Comparison of ENCODE assay signal across 8 cellular contexts in genomic region chr15:40755821-40756220, GRCh38. TPM values are rescaled to one million over a fixed set of nuclear protein-coding genes. Genes with fewer than 3 reads are reported as not detected.
DNase-seq lines count a peak whose midpoint lies in the region; ATAC-seq and TF ChIP-seq lines count a peak whose summit lies in the region.

No MANE protein-coding gene starts in this region.

- H3K27ac Mint-ChIP-seq in H9: peak overlapping the region; percentile 98 to 100 (median 100)

- intact Hi-C loops in OCI-LY7 (cut with micrococcal nuclease; ENCODE audit: unreplicated experiment): loop anchor here (1.0 to 2.0 kb wide), 4 partner anchors 8 to 51 kb away; partner anchors contain the start of genes C15orf62, DNAJC17, GCHFR and ZFYVE19

- H3K14ac ChIP-seq in H9 (ENCODE audit: insufficient read depth, low read length): no peak overlapping the region

- no TSS peak for BruUV-seq in OCI-LY7 (replicated peaks; lab: Mats Ljungman, UMichigan)

- no peaks in the 10 kb centered on the region for H3K9me2 ChIP-seq in OCI-LY7 (ENCODE audit: insufficient read depth, low read length)

- H3K56ac ChIP-seq in H9 (ENCODE audit: insufficient read length, low read depth, low read length): no peak overlapping the region

- no peak overlapping the region for H3K18ac ChIP-seq in H9 (ENCODE audit: insufficient read length, low read depth, low read length)

- no peak overlapping the region for H2BK15ac ChIP-seq in H9 (ENCODE audit: low read depth, low read length)

- H3K27me3 Mint-ChIP-seq in H9 (ENCODE audit: low read depth): no peaks in the 10 kb centered on the region

- no peak overlapping the region for H3K23ac ChIP-seq in H9 (ENCODE audit: insufficient read length, low read depth, low read length)

- H2AK5ac ChIP-seq in H9 (ENCODE audit: insufficient read length, low read length): no peak overlapping the region

- H4K91ac ChIP-seq in H9 (ENCODE audit: insufficient read length, low read depth, low read length): no peak overlapping the region

- no peak overlapping the region for H2BK20ac ChIP-seq in H9 (ENCODE audit: low read depth, low read length, poor library complexity, severe bottlenecking)

- DNase-seq in H9: no peak
- peak; percentile 56 for DNase-seq in OCI-LY7 (ENCODE audit: low spot score)
- DNase-seq in epithelial cell of esophagus (ENCODE audit: low read depth): no peak
- DNase-seq in skeletal muscle cell (ENCODE audit: low read depth): no peak
- no peak for DNase-seq in HuH-7 (ENCODE audit: low spot score)
- no peak for DNase-seq in COR-L47 (lab: John Stamatoyannopoulos, UW)

- H3K4me2 ChIP-seq in H9 (ENCODE audit: insufficient read depth, insufficient read length, low read length): no peak overlapping the region
- H3K4me2 ChIP-seq in OCI-LY7 (ENCODE audit: low read length): peak overlapping the region; percentile 95

- H4K5ac ChIP-seq in H9 (ENCODE audit: insufficient read length, low read depth, low read length): no peak overlapping the region

- no peak overlapping the region for H3T11ph ChIP-seq in H9 (ENCODE audit: low read length)

- WGBS in H9 (ENCODE audit: extremely low coverage, insufficient read length, low lambda C conversion rate): no CpG with 5 or more reads among the region's 11 CpGs

- peak overlapping the region; percentile 97 for H3K9ac ChIP-seq in H9 (ENCODE audit: extremely low read depth, insufficient read length, low read length)

- H3K4me1 ChIP-seq in H9 (ENCODE audit: insufficient read depth, low read length) (no peaks in the 10 kb centered on the region), OCI-LY7 (ENCODE audit: insufficient read depth, low read length, poor library complexity, severe bottlenecking) (peaks cover 59% of the 10 kb centered on the region)

- H3K4me3 Mint-ChIP-seq in H9: peak overlapping the region; percentile 94

- H3K9me3 Mint-ChIP-seq in H9: no peaks in the 10 kb centered on the region

- H3K9me3 ChIP-seq in H9 (ENCODE audit: control insufficient read depth, low read depth, low read length) (no peaks in the 10 kb centered on the region), OCI-LY7 (ENCODE audit: low read length) (no peaks in the 10 kb centered on the region)

- ATAC-seq in GM18498 (IDR thresholded peaks at IDR 0.05; ENCODE audit: unreplicated experiment) (no peak), HG03354 (IDR thresholded peaks at IDR 0.05; ENCODE audit: poor library complexity, severe bottlenecking, unreplicated experiment) (no peak)

- H3K27ac ChIP-seq in H9 (ENCODE audit: insufficient read length, low read depth, low read length) (peak overlapping the region; percentile 85), OCI-LY7 (ENCODE audit: low read depth, low read length, poor library complexity, severe bottlenecking) (peak overlapping the region; percentile 90)

- H3K4ac ChIP-seq in H9 (ENCODE audit: low read depth, low read length): no peak overlapping the region

- CTCF ChIA-PET in OCI-LY7 (lab: Charles Lee; ENCODE audit: unreplicated experiment): no interaction called here

- H4K20me1 ChIP-seq in H9 (ENCODE audit: control insufficient read depth, insufficient read depth, insufficient read length): no peaks in the 10 kb centered on the region
- no peaks in the 10 kb centered on the region for H4K20me1 ChIP-seq in OCI-LY7 (ENCODE audit: insufficient read depth, low read length)

- H3K27me3 ChIP-seq in H9 (ENCODE audit: insufficient read depth, low read length): no peaks in the 10 kb centered on the region

- peaks cover 3 to 15% (median 11%) of the 10 kb centered on the region in 3 experiments; a peak in 5 of 7 replicates for H3K36me3 Mint-ChIP-seq in H9 (ENCODE audit: insufficient read depth in 1 of 3, low read depth in 3 of 3)

- H3K79me2 ChIP-seq in H9 (ENCODE audit: insufficient read depth, low read length) (no peaks in the 10 kb centered on the region), OCI-LY7 (ENCODE audit: insufficient read depth, low read depth, low read length) (peaks cover 29% of the 10 kb centered on the region)

- H2BK5ac ChIP-seq in H9 (ENCODE audit: insufficient read length, low read length): no peak overlapping the region

- H4K8ac ChIP-seq in H9 (replicated peaks; ENCODE audit: insufficient read length, low read depth, low read length): no peak overlapping the region

- no peak overlapping the region for H2BK120ac ChIP-seq in H9 (ENCODE audit: low read depth, low read length, poor library complexity, severe bottlenecking)

- peaks cover 23% of the 10 kb centered on the region for H3K36me3 ChIP-seq in OCI-LY7 (ENCODE audit: insufficient read depth, low read length)

- H3K23me2 ChIP-seq in H9 (ENCODE audit: insufficient read length, low read depth, low read length, poor library complexity, severe bottlenecking): peaks cover 3% of the 10 kb centered on the region

- H2AFZ ChIP-seq in H9 (ENCODE audit: low read length): no peak overlapping the region
- peak overlapping the region; percentile 67 for H2AFZ ChIP-seq in OCI-LY7 (ENCODE audit: low read length)

- no peaks in the 10 kb centered on the region for H3K79me1 ChIP-seq in H9 (ENCODE audit: insufficient read depth, low read depth, low read length, poor library complexity, severe bottlenecking)

- no peak overlapping the region for H2BK12ac ChIP-seq in H9 (ENCODE audit: insufficient read length, low read depth, low read length)

- H3K4me3 ChIP-seq in OCI-LY7 (ENCODE audit: low read depth, low read length, poor library complexity, severe bottlenecking) (peak overlapping the region; percentile 85), epithelial cell of esophagus (ENCODE audit: low read length) (peak overlapping the region; percentile 82), skeletal muscle cell (ENCODE audit: low read depth, low read length) (peak overlapping the region; percentile 98)

- POLR2A ChIA-PET in OCI-LY7 (lab: Charles Lee): interaction anchor here (2.7 to 2.9 kb wide), 2 partner anchors 9 to 13 kb away, joined by 8 to 11 read pairs; partner anchors contain the start of gene C15orf62

- no peak for TF ChIP-seq CTCF in H9 (conservative IDR thresholded peaks at IDR 0.05)
- no peak for TF ChIP-seq CTCF in OCI-LY7 (conservative IDR thresholded peaks at IDR 0.05; ENCODE audit: low read length)
- no peak for TF ChIP-seq CTCF in epithelial cell of esophagus (IDR thresholded peaks at IDR 0.05; ENCODE audit: insufficient read depth, low read depth, low read length, missing control alignments)

- H3K4me1 Mint-ChIP-seq in H9: peaks cover 8 to 18% of the 10 kb centered on the region in 2 experiments

RNA-seq across cellular contexts. Expression of gene RMDN3, which starts 0.8 kb away (rescaled TPM):
- 24.9 and 28.3 TPM in 2 replicates for total RNA-seq in H9 (2021)
- 10.7 and 14.9 TPM in 2 replicates for total RNA-seq in OCI-LY7 (2014; rRNA removed; shearing (Covaris generic))
- 21.5 and 23.7 TPM in 2 replicates for total RNA-seq in OCI-LY7 (2022)

RNA-seq across cellular contexts. Expression of gene GCHFR, which starts 8.0 kb away (rescaled TPM):
- total RNA-seq in H9 (2021): 33.0 and 37.0 TPM in 2 replicates
- total RNA-seq in OCI-LY7 (2014; rRNA removed; shearing (Covaris generic)): 97.4 and 113 TPM in 2 replicates
- total RNA-seq in OCI-LY7 (2022): 66.0 and 75.7 TPM in 2 replicates

RNA-seq across cellular contexts. Expression of gene C15orf62, which starts 14.0 kb away (rescaled TPM):
- 0.44 and 0.70 TPM in 2 replicates for total RNA-seq in H9 (2021)
- total RNA-seq in OCI-LY7 (2014; rRNA removed; shearing (Covaris generic)): 4.0 and 4.7 TPM in 2 replicates
- 2.4 and 2.7 TPM in 2 replicates for total RNA-seq in OCI-LY7 (2022)

RNA-seq across cellular contexts. Expression of gene ZFYVE19, which starts 51.1 kb away (rescaled TPM):
- total RNA-seq in H9 (2021): 10.7 and 11.3 TPM in 2 replicates
- 24.3 and 29.3 TPM in 2 replicates for total RNA-seq in OCI-LY7 (2014; rRNA removed; shearing (Covaris generic))
- 18.8 and 22.8 TPM in 2 replicates for total RNA-seq in OCI-LY7 (2022)

RNA-seq across cellular contexts. Expression of gene DNAJC17, which starts 51.5 kb away (rescaled TPM):
- total RNA-seq in H9 (2021): 38.3 and 44.4 TPM in 2 replicates
- 24.2 and 39.2 TPM in 2 replicates for total RNA-seq in OCI-LY7 (2014; rRNA removed; shearing (Covaris generic))
- 38.8 and 39.9 TPM in 2 replicates for total RNA-seq in OCI-LY7 (2022)
